In the genomic region with DNA sequence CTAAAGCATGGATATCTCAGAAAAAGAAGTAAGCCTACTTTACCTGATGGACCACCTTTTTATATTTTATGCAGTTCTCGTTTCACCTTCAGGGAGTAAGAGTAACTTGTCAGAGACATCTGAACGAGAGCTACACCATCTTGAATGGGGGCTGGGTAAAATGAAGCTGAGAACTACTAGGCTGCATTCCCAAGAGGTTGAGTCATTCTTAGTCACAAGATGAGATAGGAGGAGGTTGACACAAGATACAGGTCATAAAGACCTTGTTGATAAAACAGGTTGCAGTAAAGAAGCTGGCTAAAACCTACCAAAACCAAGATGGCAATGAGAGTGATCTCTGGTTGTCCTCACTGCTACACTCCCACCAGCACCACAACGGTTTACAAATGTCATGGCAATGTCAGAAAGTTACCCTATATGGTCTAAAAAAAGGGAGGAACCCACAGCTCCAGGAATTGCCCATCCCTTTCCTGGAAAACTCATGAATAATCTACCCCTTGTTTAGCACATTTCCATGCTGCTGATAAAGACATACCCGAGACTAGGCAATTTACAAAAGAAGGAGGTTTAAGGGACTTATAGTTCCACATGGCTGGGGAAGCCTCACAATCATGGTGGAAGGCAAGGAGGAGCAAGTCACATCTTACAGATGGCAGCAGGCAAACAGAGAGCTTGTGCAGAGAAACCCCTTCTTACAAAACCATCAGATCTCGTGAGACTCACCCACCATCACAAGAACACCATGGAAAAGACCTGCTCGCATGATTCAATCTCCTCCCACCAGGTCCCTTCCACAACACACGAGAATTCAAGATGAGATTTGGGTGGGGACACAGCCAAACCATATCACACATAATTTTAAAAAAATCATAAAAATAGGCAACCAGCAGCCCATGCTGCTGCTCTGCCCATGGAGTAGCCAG, we compare ENCODE assay signal across 14 cellular contexts.
DNase-seq lines count a peak whose midpoint lies in the region; ATAC-seq and TF ChIP-seq lines count a peak whose summit lies in the region.
"Had no signal": no experiment of that assay in that cellular context is flagged by ENCODE, and none has a peak within 500 bp of the region (broad histone marks: within the 10 kb centered on the region; RNA-seq: fewer than 3 reads in every experiment).

No MANE protein-coding gene starts in this region.

- TF ChIP-seq POLR2A in vagina (IDR thresholded peaks at IDR 0.05): no peak
- TF ChIP-seq POLR2A in transverse colon (IDR thresholded peaks at IDR 0.05): no peak

- peak overlapping the region; percentile 83 for H3K27ac Mint-ChIP-seq in Caco-2 (ENCODE audit: unreplicated experiment)
- H3K27ac Mint-ChIP-seq: activated naive CD4-positive, alpha-beta T cell treated with anti-CD3 and anti-CD28 coated beads, Interleukin-2, amount 50 U/mL, for 72 hours had no signal

- H3K9me3 ChIP-seq in Caco-2 (peaks cover 8% of the 10 kb centered on the region; the same call in 1 of the 2 replicates), vagina (no peaks in the 10 kb centered on the region), transverse colon (no peaks in the 10 kb centered on the region)
- H3K9me3 ChIP-seq: prostate gland, upper lobe of right lung had no signal

- in situ Hi-C loops in astrocyte of the spinal cord (cut with HindIII; ENCODE audit: low sequenced_read_pairs) (no loop called here), transverse colon (cut with MboI; ENCODE audit: low pct_ligation_motif_present in 1 of 4, low pct_unique_long_range_greater_than_20kb in 1 of 4, low sequenced_read_pairs in 3 of 4) (no loop called here)

- peak overlapping the region; percentile 26 for H3K4me3 Mint-ChIP-seq in Caco-2 (ENCODE audit: unreplicated experiment)

- H3K4me1 Mint-ChIP-seq in Caco-2 (ENCODE audit: low read depth, unreplicated experiment): peaks cover 37% of the 10 kb centered on the region

- TF ChIP-seq CTCF in Caco-2 (IDR thresholded peaks at IDR 0.05; ENCODE audit: insufficient read depth in 1 of 2, low read depth in 1 of 2, low read length in 1 of 2, severe bottlenecking in 1 of 2, unreplicated experiment in 1 of 2) (no peak), astrocyte of the spinal cord (IDR thresholded peaks at IDR 0.05; ENCODE audit: low read depth, low read length) (no peak), kidney epithelial cell (IDR thresholded peaks at IDR 0.05; ENCODE audit: insufficient read depth, low read length, poor library complexity, severe bottlenecking) (no peak), vagina (IDR thresholded peaks at IDR 0.05) (no peak), transverse colon (IDR thresholded peaks at IDR 0.05) (no peak)

- CTCF ChIA-PET in Caco-2 (lab: Charles Lee): no interaction called here

- peaks cover 10% of the 10 kb centered on the region for H3K9me3 Mint-ChIP-seq in Caco-2 (ENCODE audit: unreplicated experiment)

- DNase-seq in Caco-2: peak; percentile 63
- peak; percentile 58 for DNase-seq in LHCN-M2 (ENCODE audit: low read depth)
- DNase-seq in astrocyte of the spinal cord (ENCODE audit: low read depth, low spot score): peak; percentile 14
- peak; percentile 23 for DNase-seq in kidney epithelial cell (ENCODE audit: low read depth)
- DNase-seq in vagina (ENCODE audit: extremely low spot score in 2 of 2): no peak
- no peak for DNase-seq in Right ventricle myocardium inferior (ENCODE audit: missing footprints)
- no peak for DNase-seq in transverse colon
- DNase-seq: NCI-H2029; NCI-H748 treated with DMSO at 0.1 percent for 48 hours; stimulated activated CD4-positive, alpha-beta T cell treated with anti-CD3 and anti-CD28 coated beads, Interleukin-1b, Interleukin-23, amount 100 ng/mL, for 48 hours; upper lobe of right lung had no signal

- H3K4me3 ChIP-seq in Caco-2 (ENCODE audit: low read depth, low read length): no peak overlapping the region
- H3K4me3 ChIP-seq in astrocyte of the spinal cord (ENCODE audit: low read depth, low read length): no peak overlapping the region
- H3K4me3 ChIP-seq in kidney epithelial cell (ENCODE audit: low read depth, low read length): no peak overlapping the region
- H3K4me3 ChIP-seq in vagina: no peak overlapping the region
- no peak overlapping the region for H3K4me3 ChIP-seq in transverse colon
- H3K4me3 ChIP-seq: prostate gland, upper lobe of right lung had no signal

- H3K4me1 ChIP-seq in Caco-2 (peaks cover 50% of the 10 kb centered on the region), vagina (no peaks in the 10 kb centered on the region), transverse colon (no peaks in the 10 kb centered on the region)
- H3K4me1 ChIP-seq: prostate gland, upper lobe of right lung had no signal

- H3K27ac ChIP-seq in vagina (no peak overlapping the region), transverse colon (no peak overlapping the region)
- H3K27ac ChIP-seq: prostate gland, upper lobe of right lung had no signal

- ATAC-seq in Right ventricle myocardium inferior (no peak), HG02571 (IDR thresholded peaks at IDR 0.05; ENCODE audit: unreplicated experiment) (no peak)
- ATAC-seq: upper lobe of right lung had no signal

- TF ChIP-seq EP300 in transverse colon (IDR thresholded peaks at IDR 0.05; ENCODE audit: low read depth): no peak

- H3K36me3 ChIP-seq in Caco-2 (ENCODE audit: control insufficient read depth, insufficient read depth, low read length) (no peaks in the 10 kb centered on the region), kidney epithelial cell (ENCODE audit: control insufficient read depth, insufficient read depth, low read length) (no peaks in the 10 kb centered on the region), vagina (no peaks in the 10 kb centered on the region), transverse colon (no peaks in the 10 kb centered on the region)
- H3K36me3 ChIP-seq: prostate gland, upper lobe of right lung had no signal

- intact Hi-C loops in Caco-2 (cut with micrococcal nuclease; ENCODE audit: unreplicated experiment): loop anchor here (1.0 kb wide), 1 partner anchor 11 kb away; no protein-coding TSS in a partner anchor
- intact Hi-C loops in vagina (cut with DNase I): no loop called here
- intact Hi-C loops in Right ventricle myocardium inferior (cut with DNase I): no loop called here
- intact Hi-C loops in transverse colon (cut with DNase I; ENCODE audit: low total_unique reads): no loop called here

- WGBS in transverse colon (ENCODE audit: low coverage in 1 of 2), 2 donors: 77 to 83% methylated on average over 2 to 7 of the region's 7 CpGs

- BruUV-seq in Caco-2 (replicated peaks; lab: Mats Ljungman, UMichigan): TSS peak; percentile 74

- H3K27me3 ChIP-seq in Caco-2 (replicated peaks; ENCODE audit: control insufficient read depth, insufficient read depth, low read length) (no peaks in the 10 kb centered on the region), kidney epithelial cell (ENCODE audit: control insufficient read depth, insufficient read depth, low read length) (no peaks in the 10 kb centered on the region), vagina (no peaks in the 10 kb centered on the region), transverse colon (no peaks in the 10 kb centered on the region)
- H3K27me3 ChIP-seq: upper lobe of right lung had no signal

- H3K27me3 Mint-ChIP-seq in Caco-2 (ENCODE audit: insufficient read depth, unreplicated experiment): no peaks in the 10 kb centered on the region

- POLR2A ChIA-PET in Caco-2 (lab: Charles Lee): no interaction called here

- H3K36me3 Mint-ChIP-seq in Caco-2 (ENCODE audit: insufficient read depth, unreplicated experiment): peaks cover 7% of the 10 kb centered on the region

Comparison
In these comparisons a context has a peak if more than half of its experiments do, and no peak if none do; other contexts are left out.
1. DNase-seq: peak in Caco-2 (2 of 2), LHCN-M2 (single experiment), astrocyte of the spinal cord (single experiment) and kidney epithelial cell (single experiment); none in vagina (0 of 2), Right ventricle myocardium inferior (single experiment) and transverse colon (single experiment).